Comparison of ENCODE assay signal across 21 cellular contexts in genomic region chr3:128544190-128544589, GRCh38. TPM values are rescaled to one million over a fixed set of nuclear protein-coding genes. Genes with fewer than 3 reads are reported as not detected.
DNase-seq lines count a peak whose midpoint lies in the region; ATAC-seq, FAIRE-seq and TF ChIP-seq lines count a peak whose summit lies in the region.
"Had no signal": no experiment of that assay in that cellular context is flagged by ENCODE, and none has a peak within 500 bp of the region (broad histone marks: within the 10 kb centered on the region; RNA-seq: fewer than 3 reads in every experiment).

No MANE protein-coding gene starts in this region.

- in situ Hi-C loops in K562 (cut with MboI) = no loop called here

- ATAC-seq in K562 (no peak), pancreas (no peak), upper lobe of right lung (no peak), HG03378 (IDR thresholded peaks at IDR 0.05; ENCODE audit: unreplicated experiment) (no peak)
- ATAC-seq: A549; CD8-positive, alpha-beta T cell had no signal

- FAIRE-seq in K562 (lab: Jason Lieb, UNC) (no peak), frontal cortex (lab: Jason Lieb, UNC) (peak; percentile 98), pancreas (lab: Jason Lieb, UNC) (peak; percentile 98)
- FAIRE-seq: A549, D721Med, GM12891, GM19239 had no signal

- no peak for TF ChIP-seq POLR2A in K562 (conservative IDR thresholded peaks at IDR 0.05)

- H3K36me3 ChIP-seq in K562 (ENCODE audit: control insufficient read depth, insufficient read depth, low read length) = no peaks in the 10 kb centered on the region
- no peaks in the 10 kb centered on the region for H3K36me3 ChIP-seq in pancreas
- no peaks in the 10 kb centered on the region for H3K36me3 ChIP-seq in upper lobe of right lung
- H3K36me3 ChIP-seq: BLaER1 treated with 17β-estradiol and CSF1 and Interleukin-3, amounts not matched to agents 10 nM and 100 nM had no signal

- no peaks in the 10 kb centered on the region for H3K9me1 ChIP-seq in K562 (ENCODE audit: control insufficient read depth, insufficient read depth, low read length)

- H3K27me3 ChIP-seq in K562 (ENCODE audit: control insufficient read depth in 2 of 2, insufficient read depth in 2 of 2, low read length in 2 of 2) = no peaks in the 10 kb centered on the region
- H3K27me3 ChIP-seq in pancreas = no peaks in the 10 kb centered on the region
- H3K27me3 ChIP-seq in upper lobe of right lung = no peaks in the 10 kb centered on the region
- H3K27me3 ChIP-seq: BLaER1 treated with 17β-estradiol and CSF1 and Interleukin-3, amounts not matched to agents 10 nM and 100 nM had no signal

- H3K79me2 ChIP-seq in K562 (ENCODE audit: control insufficient read depth, insufficient read depth, low read length) = no peaks in the 10 kb centered on the region

- TF ChIP-seq EP300 in K562 (IDR thresholded peaks at IDR 0.05; ENCODE audit: low read length) = no peak

- H3K27ac ChIP-seq in K562 (ENCODE audit: extremely low read depth, low read depth, low read length) (no peak overlapping the region), pancreas (no peak overlapping the region), upper lobe of right lung (no peak overlapping the region)
- H3K27ac ChIP-seq: 22Rv1; A549; BLaER1 treated with 17β-estradiol and CSF1 and Interleukin-3, amounts not matched to agents 10 nM and 100 nM; C4-2B had no signal

- BruUV-seq in K562 (replicated peaks; lab: Mats Ljungman, UMichigan) = no TSS peak

- no peak for DNase-seq in K562 (ENCODE audit: extremely low read depth in 1 of 4, low spot score in 3 of 4)
- DNase-seq in frontal cortex (ENCODE audit: low spot score in 2 of 2) = no peak
- no peak for DNase-seq in pancreas
- DNase-seq in upper lobe of right lung = no peak
- DNase-seq in amygdala (lab: John Stamatoyannopoulos, UW) = no peak
- DNase-seq: AML-193; Caco-2; Calu3; CD4-positive, alpha-beta T cell; CD8-positive, alpha-beta T cell; DMS79 treated with DMSO at 0.1 percent for 48 hours; GF-D8 had no signal

- TF ChIP-seq CTCF in K562 (IDR thresholded peaks at IDR 0.05 in 2 of 3, conservative IDR thresholded peaks at IDR 0.05 in 1 of 3; ENCODE audit: insufficient read depth in 2 of 3, low read depth in 1 of 3, low read length in 3 of 3) (no peak), pancreas (IDR thresholded peaks at IDR 0.05) (no peak), upper lobe of right lung (IDR thresholded peaks at IDR 0.05) (no peak)

- CTCF ChIA-PET in K562 (lab: Yijun Ruan, JAX; ENCODE audit: low intra/inter-chr PET ratio) = no interaction called here

- POLR2A ChIA-PET in K562 (lab: Yijun Ruan, JAX) = no interaction called here

- no peak for TF ChIP-seq RAD21 in K562 (CRISPR knock-in tag; conservative IDR thresholded peaks at IDR 0.05 in 1 of 2, IDR thresholded peaks at IDR 0.05 in 1 of 2)

- H3K9me3 ChIP-seq in K562 (replicated peaks; ENCODE audit: control insufficient read depth, insufficient read depth, low read depth, low read length) (no peaks in the 10 kb centered on the region), pancreas (no peaks in the 10 kb centered on the region), upper lobe of right lung (no peaks in the 10 kb centered on the region)

- no peak overlapping the region for H3K9ac ChIP-seq in K562 (ENCODE audit: insufficient read depth in 1 of 2, low read depth in 2 of 2, low read length in 2 of 2)
- H3K9ac ChIP-seq: BLaER1 treated with 17β-estradiol and CSF1 and Interleukin-3, amounts not matched to agents 10 nM and 100 nM had no signal

- H3K4me2 ChIP-seq in K562 (ENCODE audit: insufficient read depth, low read length) = no peak overlapping the region
- H3K4me2 ChIP-seq: A549; BLaER1 treated with 17β-estradiol and CSF1 and Interleukin-3, amounts not matched to agents 10 nM and 100 nM had no signal

- H3K4me3 ChIP-seq in K562 = no peak overlapping the region
- H3K4me3 ChIP-seq in pancreas = no peak overlapping the region
- no peak overlapping the region for H3K4me3 ChIP-seq in upper lobe of right lung
- H3K4me3 ChIP-seq: A549; BLaER1 treated with 17β-estradiol and CSF1 and Interleukin-3, amounts not matched to agents 10 nM and 100 nM had no signal

- intact Hi-C loops in K562 (cut with micrococcal nuclease) (no loop called here), pancreas (cut with DNase I) (no loop called here), upper lobe of right lung (cut with DNase I) (no loop called here)

- peaks cover 26 to 28% of the 10 kb centered on the region in 2 experiments for H3K4me1 ChIP-seq in K562 (replicated peaks in 1 of 2; ENCODE audit: control insufficient read depth in 2 of 2, insufficient read depth in 2 of 2, low read length in 2 of 2)
- no peaks in the 10 kb centered on the region for H3K4me1 ChIP-seq in pancreas
- peaks cover 5% of the 10 kb centered on the region for H3K4me1 ChIP-seq in upper lobe of right lung
- H3K4me1 ChIP-seq: A549, Caco-2 had no signal

- no peak overlapping the region for H2AFZ ChIP-seq in K562 (ENCODE audit: low read depth, low read length)

- H4K20me1 ChIP-seq in K562 (replicated peaks; ENCODE audit: control insufficient read depth, insufficient read depth, low read length) = no peaks in the 10 kb centered on the region
- H4K20me1 ChIP-seq: BLaER1 treated with 17β-estradiol and CSF1 and Interleukin-3, amounts not matched to agents 10 nM and 100 nM had no signal

TF ChIP-seq in K562, 482 proteins besides CTCF, POLR2A, EP300 and RAD21 (continues in another document):
- no peak for TF ChIP-seq MLX (CRISPR knock-in tag; conservative IDR thresholded peaks at IDR 0.05)
- TF ChIP-seq ZNF766 (CRISPR knock-in tag; conservative IDR thresholded peaks at IDR 0.05) = no peak
- TF ChIP-seq, protein P1, sequence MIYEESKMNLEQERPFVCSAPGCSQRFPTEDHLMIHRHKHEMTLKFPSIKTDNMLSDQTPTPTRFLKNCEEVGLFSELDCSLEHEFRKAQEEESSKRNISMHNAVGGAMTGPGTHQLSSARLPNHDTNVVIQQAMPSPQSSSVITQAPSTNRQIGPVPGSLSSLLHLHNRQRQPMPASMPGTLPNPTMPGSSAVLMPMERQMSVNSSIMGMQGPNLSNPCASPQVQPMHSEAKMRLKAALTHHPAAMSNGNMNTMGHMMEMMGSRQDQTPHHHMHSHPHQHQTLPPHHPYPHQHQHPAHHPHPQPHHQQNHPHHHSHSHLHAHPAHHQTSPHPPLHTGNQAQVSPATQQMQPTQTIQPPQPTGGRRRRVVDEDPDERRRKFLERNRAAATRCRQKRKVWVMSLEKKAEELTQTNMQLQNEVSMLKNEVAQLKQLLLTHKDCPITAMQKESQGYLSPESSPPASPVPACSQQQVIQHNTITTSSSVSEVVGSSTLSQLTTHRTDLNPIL (CRISPR knock-in tag; IDR thresholded peaks at IDR 0.05) = no peak
- no peak for TF ChIP-seq ZNF174 (CRISPR knock-in tag; IDR thresholded peaks at IDR 0.05)
- no peak for TF ChIP-seq RUNX1 (IDR thresholded peaks at IDR 0.05; ENCODE audit: low read depth)
- TF ChIP-seq CHD1 (IDR thresholded peaks at IDR 0.05; ENCODE audit: low read length) = no peak

RNA-seq across cellular contexts. Expression of gene GATA2, which starts 51.2 kb away (rescaled TPM):
- 49.8 and 107 TPM in 2 replicates for total RNA-seq in K562 (2011; cell fraction: chromatin; rRNA removed; ENCODE audit: low replicate concordance)
- total RNA-seq in K562 (2011; cell fraction: nucleolus; rRNA removed) = 84.0 and 88.4 TPM in 2 replicates
- 50.5 and 57.9 TPM in 2 replicates for total RNA-seq in K562 (2011; cell fraction: nucleoplasm; rRNA removed)
- total RNA-seq in K562 (2014; rRNA removed) (86.9 and 125 TPM in 2 replicates), K562 (2014; rRNA removed; fragmentation: Illumina TruSeq; extraction: Trizol) (32.6 and 32.8 TPM in 2 replicates), K562 (2015; rRNA removed; fragmentation: Illumina TruSeq; extraction: Trizol) (50.8 and 55.3 TPM in 2 replicates), K562 (2021) (215 and 218 TPM in 2 replicates), frontal cortex (0.41 TPM), pancreas (10 to 100 TPM in 5 of 6 donors, 1 to 10 TPM in 1; 6.2 to 17.1 (median 11.1) TPM), upper lobe of right lung (86.6 TPM)
- polyA plus RNA-seq in K562 (2011; rRNA removed) (28.9 and 29.6 TPM in 2 replicates), K562 (2014; fragmentation: Illumina TruSeq; extraction: Trizol) (74.6 and 129 TPM in 2 replicates), K562 (2014; fragmentation: Nextera tagmentation; extraction: Ambion mirVana) (10 to 100 TPM in 1 of 2 experiments, 1 to 10 TPM in 1; 8.5 to 11.6 TPM), K562 (2014; rRNA removed) (113 and 118 TPM in 2 replicates), pancreas (10 to 100 TPM in 1 of 2 donors, 1 to 10 TPM in 1; 7.3 to 15.8 TPM)
- 29.6 and 67.6 TPM in 2 replicates for polyA plus RNA-seq in K562 (2011; cell fraction: cytosol; rRNA removed)
- 108 and 210 TPM in 2 replicates for polyA plus RNA-seq in K562 (2011; cell fraction: nucleus; rRNA removed)
- 126 and 159 TPM in 2 replicates for polyA plus RNA-seq in K562 (2012)
- polyA minus RNA-seq in K562 (2011; rRNA and poly(A)+ RNA removed) = 12.2 and 21.4 TPM in 2 replicates
- 57.2 and 76.2 TPM in 2 replicates for polyA minus RNA-seq in K562 (2011; cell fraction: cytosol; rRNA and poly(A)+ RNA removed)
- polyA minus RNA-seq in K562 (2011; cell fraction: nucleus; rRNA and poly(A)+ RNA removed) = 42.5 and 50.0 TPM in 2 replicates
- total RNA-seq: B cell had no signal
